Comparison of ENCODE assay signal across 28 cellular contexts in the genomic region with DNA sequence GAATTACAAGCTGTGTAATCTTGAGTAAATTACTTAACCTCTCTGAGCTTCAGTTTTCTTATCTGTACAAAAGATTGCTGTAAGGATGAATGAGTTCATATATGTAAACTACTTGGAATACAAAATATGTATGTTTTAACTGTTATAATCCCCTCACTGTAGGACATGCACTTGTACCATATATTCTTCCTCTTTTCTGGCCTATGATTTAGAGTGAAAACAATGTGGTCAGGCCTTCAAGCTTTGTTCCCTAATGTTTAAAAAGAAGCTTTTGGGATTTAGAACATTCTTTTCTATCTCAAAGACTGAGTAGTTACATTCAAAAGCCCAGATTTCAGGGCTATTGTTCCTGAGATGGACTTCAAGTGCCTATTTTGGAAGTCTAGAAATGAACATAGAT.
"Had no signal": no experiment of that assay in that cellular context is flagged by ENCODE, and none has a peak within 500 bp of the region (broad histone marks: within the 10 kb centered on the region; RNA-seq: fewer than 3 reads in every experiment).

No MANE protein-coding gene starts in this region.

- ATAC-seq: activated T-cell treated with anti-CD3 and anti-CD28 coated beads, Interleukin-2, amount 50 U/mL, for 4 hours; gastroesophageal sphincter; heart right ventricle; left cardiac atrium; psoas muscle; WTC11 had no signal

- DNase-seq: activated CD4-positive, alpha-beta T cell treated with anti-CD3 and anti-CD28 coated beads, Interleukin-2, amount 50 U/mL, for 4 hours; activated CD8-positive, alpha-beta memory T cell treated with anti-CD3 and anti-CD28 coated beads for 24 hours; activated CD8-positive, alpha-beta memory T cell treated with anti-CD3 and anti-CD28 coated beads, Interleukin-2, amount 50 U/mL, for 4 hours; activated naive CD4-positive, alpha-beta T cell; activated T-cell treated with anti-CD3 and anti-CD28 coated beads, Interleukin-2, amount 50 U/mL, for 4 hours; adrenal gland; heart right ventricle; islet precursor cell; left cardiac atrium; ovary; psoas muscle; stimulated activated CD4-positive, alpha-beta T cell treated with anti-CD3 and anti-CD28 coated beads, Interleukin-4, amount 100 ng/mL, for 4 hours; substantia nigra; T-helper 9 cell; thyroid gland had no signal

- H3K4me3 ChIP-seq: adrenal gland, breast epithelium, colonic mucosa, esophagus muscularis mucosa, gastroesophageal sphincter, heart right ventricle, ovary, psoas muscle, right atrium auricular region, thyroid gland had no signal

- H3K4me3 Mint-ChIP-seq: activated naive CD8-positive, alpha-beta T cell; activated T-cell treated with anti-CD3 and anti-CD28 coated beads, Interleukin-2, amount 50 U/mL, for 4 hours; central memory CD8-positive, alpha-beta T cell; memory B cell; nephron; stimulated activated naive CD8-positive, alpha-beta T cell treated with anti-CD3 and anti-CD28 coated beads, Interleukin-15, Interleukin-2, amounts not matched to agents 100 ng/mL and 50 ng/mL, for 24 hours; WTC11 had no signal

- H3K4me1 Mint-ChIP-seq: central memory CD8-positive, alpha-beta T cell; nephron had no signal

- H3K36me3 Mint-ChIP-seq: activated naive CD8-positive, alpha-beta T cell; WTC11 had no signal

- H3K27ac ChIP-seq: breast epithelium, colonic mucosa, esophagus muscularis mucosa, gastroesophageal sphincter, neutrophil, ovary, psoas muscle, right atrium auricular region, thyroid gland had no signal

- H3K27ac Mint-ChIP-seq: activated naive CD8-positive, alpha-beta T cell; activated T-helper 2 cell treated with anti-CD3 and anti-CD28 coated beads, Interferon-gamma antibody, Interleukin-2, Interleukin-4, amounts not matched to agents 10 μg/mL and 5 μg/mL and 100 μg/mL, durations not matched to agents 14 hours and 24 hours and 36 hours; memory B cell; nephron; stimulated activated naive CD8-positive, alpha-beta T cell treated with anti-CD3 and anti-CD28 coated beads, Interleukin-15, Interleukin-2, amounts not matched to agents 100 ng/mL and 50 ng/mL, for 24 hours; WTC11 had no signal

- H3K36me3 ChIP-seq: adrenal gland, breast epithelium, colonic mucosa, esophagus muscularis mucosa, gastroesophageal sphincter, heart right ventricle, neutrophil, ovary, right atrium auricular region, thyroid gland had no signal

- H3K27me3 ChIP-seq: adrenal gland, breast epithelium, colonic mucosa, esophagus muscularis mucosa, gastroesophageal sphincter, heart right ventricle, neutrophil, ovary, right atrium auricular region, thyroid gland had no signal

- H3K27me3 Mint-ChIP-seq: activated naive CD8-positive, alpha-beta T cell; central memory CD8-positive, alpha-beta T cell; stimulated activated naive CD8-positive, alpha-beta T cell treated with anti-CD3 and anti-CD28 coated beads, Interleukin-15, Interleukin-2, amounts not matched to agents 100 ng/mL and 50 ng/mL, for 24 hours had no signal

- H3K9me3 Mint-ChIP-seq: activated T-cell treated with anti-CD3 and anti-CD28 coated beads, Interleukin-2, amount 50 U/mL, for 4 hours; activated T-helper 2 cell treated with anti-CD3 and anti-CD28 coated beads, Interferon-gamma antibody, Interleukin-2, Interleukin-4, amounts not matched to agents 10 μg/mL and 5 μg/mL and 100 μg/mL, durations not matched to agents 14 hours and 24 hours and 36 hours; central memory CD8-positive, alpha-beta T cell; memory B cell; nephron; stimulated activated naive CD8-positive, alpha-beta T cell treated with anti-CD3 and anti-CD28 coated beads, Interleukin-15, Interleukin-2, amounts not matched to agents 100 ng/mL and 50 ng/mL, for 24 hours; WTC11 had no signal
